1 cellular context compared by ENCODE assay signal in genomic region chr16:51201604-51202003, GRCh38.
TF ChIP-seq lines count a peak whose summit lies in the region.

No MANE protein-coding gene starts in this region.

TF ChIP-seq in GM23338, 12 proteins besides CTCF, POLR2A, EP300 and RAD21 (continued from another document):
- TF ChIP-seq REST (IDR thresholded peaks at IDR 0.05; ENCODE audit: unreplicated experiment): no peak
